Comparison of ENCODE assay signal across 13 cellular contexts in the genomic region with DNA sequence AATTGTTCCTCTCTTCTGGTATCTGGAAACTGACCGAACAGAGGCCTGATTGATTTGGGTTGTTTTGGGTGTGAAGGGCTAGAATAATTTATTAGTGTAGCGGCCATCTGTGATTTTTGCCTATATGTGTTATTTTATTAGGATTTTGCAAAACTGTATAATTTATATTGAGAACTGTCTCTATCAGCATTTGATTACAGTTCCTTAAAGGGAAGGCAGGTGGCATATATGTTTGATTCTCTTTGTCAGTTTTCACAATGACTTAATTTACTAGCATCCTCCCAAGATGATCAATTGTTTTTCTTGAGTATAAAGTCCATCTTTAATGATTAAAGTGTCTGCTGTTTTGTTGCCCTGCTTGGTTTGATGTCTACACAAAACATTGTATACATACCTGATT. TPM values are rescaled to one million over a fixed set of nuclear protein-coding genes. Genes with fewer than 3 reads are reported as not detected.
DNase-seq lines count a peak whose midpoint lies in the region; ATAC-seq and TF ChIP-seq lines count a peak whose summit lies in the region.
"Had no signal": no experiment of that assay in that cellular context is flagged by ENCODE, and none has a peak within 500 bp of the region (broad histone marks: within the 10 kb centered on the region; RNA-seq: fewer than 3 reads in every experiment).

No MANE protein-coding gene starts in this region.

- TF ChIP-seq CTCF in right atrium auricular region (IDR thresholded peaks at IDR 0.05) (peak in 1 of 2 donors; percentile 38), dorsolateral prefrontal cortex (IDR thresholded peaks at IDR 0.05 in 54 of 56, conservative IDR thresholded peaks at IDR 0.05 in 2 of 56; ENCODE audit: low read depth in 1 of 56, partially characterized antibody in 56 of 56) (peak in 5 of 56 donors; percentile 10 to 37 (median 13)), nephron (IDR thresholded peaks at IDR 0.05; ENCODE audit: unreplicated experiment in 3 of 3) (no peak)

- H3K4me1 Mint-ChIP-seq in nephron, result peaks cover 42% of the 10 kb centered on the region

- intact Hi-C loops in Right ventricle myocardium inferior (cut with DNase I), result loop anchor here (10.0 kb wide), 1 partner anchor 384 kb away; a partner anchor contains a TSS
- intact Hi-C loops in dorsolateral prefrontal cortex (cut with DNase I), result loop anchor here (5.0 to 10.0 kb wide), 4 partner anchors 218 to 384 kb away; a partner anchor contains a TSS
- intact Hi-C loops in aorta (cut with DNase I), result loop anchor here (5.0 to 10.0 kb wide), 2 partner anchors 33 to 104 kb away; a partner anchor contains a TSS

- H3K27ac ChIP-seq in right atrium auricular region, result peak overlapping the region; percentile 44 to 57
- H3K27ac ChIP-seq in dorsolateral prefrontal cortex, result peak overlapping the region in 18 of 59 donors; percentile 4 to 54 (median 22)
- H3K27ac ChIP-seq in aorta (ENCODE audit: low read depth in 1 of 2, low read length in 2 of 2), result peak overlapping the region; percentile 33 to 57

- H3K27ac Mint-ChIP-seq in nephron, result peak overlapping the region; percentile 7 to 30 (median 26)

- DNase-seq in right atrium auricular region (ENCODE audit: low spot score) (no peak), Right ventricle myocardium inferior (ENCODE audit: missing footprints) (no peak), dorsolateral prefrontal cortex (no peak), aorta (no peak)
- no peak for DNase-seq in stimulated activated CD4-positive, alpha-beta T cell treated with anti-CD3 and anti-CD28 coated beads, Interleukin-1b, Interleukin-23, amount 100 ng/mL, for 48 hours
- DNase-seq in activated naive CD4-positive, alpha-beta T cell treated with anti-CD3 and anti-CD28 coated beads, Interleukin-2, amount 50 U/mL, for 16 hours, result no peak
- DNase-seq: MV-4-11; NCI-H82; stimulated activated CD4-positive, alpha-beta T cell treated with anti-CD3 and anti-CD28 coated beads, Interleukin-2, amount 100 ng/mL, for 48 hours; T1000; testis had no signal

- H3K9me3 ChIP-seq in right atrium auricular region, result no peaks in the 10 kb centered on the region
- H3K9me3 ChIP-seq in aorta (ENCODE audit: control insufficient read depth, low read length), result no peaks in the 10 kb centered on the region
- H3K9me3 ChIP-seq: testis had no signal

- peak overlapping the region; percentile 74 to 76 (median 75) for H3K4me3 Mint-ChIP-seq in nephron

- peaks cover 5% of the 10 kb centered on the region for H3K36me3 Mint-ChIP-seq in nephron (ENCODE audit: low read depth)

- WGBS in aorta, 2 donors, result 28 to 31% methylated on average over 2 of the region's 2 CpGs

- no peaks in the 10 kb centered on the region for H3K27me3 ChIP-seq in right atrium auricular region
- no peaks in the 10 kb centered on the region for H3K27me3 ChIP-seq in dorsolateral prefrontal cortex
- no peaks in the 10 kb centered on the region for H3K27me3 ChIP-seq in aorta (ENCODE audit: control insufficient read depth in 1 of 2, insufficient read depth in 2 of 2, low read length in 1 of 2)
- H3K27me3 ChIP-seq: testis had no signal

- H3K27me3 Mint-ChIP-seq in nephron (ENCODE audit: low read depth), result no peaks in the 10 kb centered on the region

- ATAC-seq in Right ventricle myocardium inferior, result no peak
- no peak for ATAC-seq in aorta (ENCODE audit: low FRiP score)
- no peak for ATAC-seq in GM18861 (IDR thresholded peaks at IDR 0.05; ENCODE audit: unreplicated experiment)

- H3K36me3 ChIP-seq in right atrium auricular region, result no peaks in the 10 kb centered on the region
- H3K36me3 ChIP-seq in aorta (ENCODE audit: control insufficient read depth in 1 of 2, insufficient read depth in 2 of 2, low read length in 1 of 2), result no peaks in the 10 kb centered on the region

- H3K4me3 ChIP-seq in right atrium auricular region (peak overlapping the region; percentile 30 to 70), dorsolateral prefrontal cortex (peak overlapping the region in 46 of 59 donors; percentile 1 to 99 (median 38)), aorta (ENCODE audit: low read length in 2 of 2) (peak overlapping the region; percentile 80 to 92)

- no peaks in the 10 kb centered on the region for H3K9me3 Mint-ChIP-seq in nephron

- H3K4me1 ChIP-seq in right atrium auricular region (peaks cover 0 to 70% of the 10 kb centered on the region in 2 donors), aorta (ENCODE audit: control insufficient read depth in 1 of 2, insufficient read depth in 2 of 2, low read length in 2 of 2) (no peaks in the 10 kb centered on the region)

RNA-seq across cellular contexts. Expression of a gene that starts 4.5 kb away (rescaled TPM):
- 10 to 100 TPM; 11.6 to 20.1 TPM for total RNA-seq in right atrium auricular region
- 14.1 TPM for total RNA-seq in Right ventricle myocardium inferior
- 10 to 100 TPM; 14.1 to 45.8 (median 27.0) TPM for total RNA-seq in dorsolateral prefrontal cortex
- total RNA-seq in aorta, result 100 to 1,000 TPM in 1 of 2 donors, 10 to 100 TPM in 1; 68.3 to 178 TPM
- polyA plus RNA-seq in aorta, result 10 to 100 TPM; 15.0 to 15.5 TPM
